In genomic region chr7:100095704-100096103, GRCh38 we compare ENCODE assay signal across 1 cellular context.
TF ChIP-seq lines count a peak whose summit lies in the region.

No MANE protein-coding gene starts in this region.

TF ChIP-seq in SK-N-SH, 30 proteins besides CTCF, POLR2A, EP300 and RAD21 (continued from another document):
- TF ChIP-seq NRF1 (IDR thresholded peaks at IDR 0.05; ENCODE audit: low read depth, low read length) (no peak), GABPA (IDR thresholded peaks at IDR 0.05; ENCODE audit: low read depth) (no peak), SIN3A (IDR thresholded peaks at IDR 0.05; ENCODE audit: borderline replicate concordance, low read depth, low read length) (no peak), JUND (IDR thresholded peaks at IDR 0.05) (no peak), PBX3 (IDR thresholded peaks at IDR 0.05) (no peak), USF2 (IDR thresholded peaks at IDR 0.05; ENCODE audit: borderline replicate concordance, low read depth, low read length) (no peak), YY1 (IDR thresholded peaks at IDR 0.05; ENCODE audit: low read depth) (no peak), CHD2 (IDR thresholded peaks at IDR 0.05; ENCODE audit: low read length, partially characterized antibody) (no peak), ZBTB33 (IDR thresholded peaks at IDR 0.05; ENCODE audit: borderline replicate concordance, low read depth) (no peak), SMC3 (IDR thresholded peaks at IDR 0.05; ENCODE audit: low read depth, low read length) (no peak), GATA2 (CRISPR knock-in tag; IDR thresholded peaks at IDR 0.05) (no peak)
TF ChIP-seq in SK-N-SH: peak in this region for 0.
